ENCODE assay signal across 9 cellular contexts in genomic region chr10:17742918-17743317, GRCh38. TPM values are rescaled to one million over a fixed set of nuclear protein-coding genes. Genes with fewer than 3 reads are reported as not detected.
DNase-seq lines count a peak whose midpoint lies in the region; ATAC-seq, FAIRE-seq and TF ChIP-seq lines count a peak whose summit lies in the region.
"Had no signal": no experiment of that assay in that cellular context is flagged by ENCODE, and none has a peak within 500 bp of the region (broad histone marks: within the 10 kb centered on the region; RNA-seq: fewer than 3 reads in every experiment).

No MANE protein-coding gene starts in this region.

- H3K4me1 ChIP-seq in mucosa of descending colon (ENCODE audit: low read depth): peaks cover 5% of the 10 kb centered on the region
- H3K4me1 ChIP-seq in small intestine (ENCODE audit: control insufficient read depth in 2 of 2, insufficient read depth in 1 of 2, low read depth in 1 of 2, low read length in 1 of 2): no peaks in the 10 kb centered on the region

- no peaks in the 10 kb centered on the region for H3K27me3 Mint-ChIP-seq in activated CD4-positive, alpha-beta T cell treated with anti-CD3 and anti-CD28 coated beads, Interleukin-2, amount 10 ng/mL, durations not matched to agents 7 days and 5 days

- no peak overlapping the region for H3K27ac ChIP-seq in small intestine (ENCODE audit: low read depth in 1 of 2, low read length in 1 of 2)

- peaks cover 14% of the 10 kb centered on the region for H3K4me1 Mint-ChIP-seq in activated CD4-positive, alpha-beta T cell treated with anti-CD3 and anti-CD28 coated beads, Interleukin-2, amount 10 ng/mL, durations not matched to agents 7 days and 5 days

- no peaks in the 10 kb centered on the region for H3K27me3 ChIP-seq in small intestine (ENCODE audit: control insufficient read depth in 2 of 2, insufficient read depth in 2 of 2, low read length in 2 of 2)

- no peaks in the 10 kb centered on the region for H3K9me3 Mint-ChIP-seq in activated CD4-positive, alpha-beta T cell treated with anti-CD3 and anti-CD28 coated beads, Interleukin-2, amount 10 ng/mL, durations not matched to agents 7 days and 5 days

- no peaks in the 10 kb centered on the region for H3K9me3 ChIP-seq in mucosa of descending colon
- no peaks in the 10 kb centered on the region for H3K9me3 ChIP-seq in small intestine (ENCODE audit: control insufficient read depth, low read depth)

- no peak overlapping the region for H3K27ac Mint-ChIP-seq in activated CD4-positive, alpha-beta T cell treated with anti-CD3 and anti-CD28 coated beads, Interleukin-2, amount 10 ng/mL, durations not matched to agents 7 days and 5 days

- FAIRE-seq in small intestine (lab: Jason Lieb, UNC): no peak
- FAIRE-seq: A204.1 had no signal

- intact Hi-C loops in mucosa of descending colon (cut with DNase I, micrococcal nuclease): loop anchor here in 1 of 2 donors (10.0 kb wide), 1 partner anchor 138 kb away; no protein-coding TSS in a partner anchor

- 36 to 48% (median 43%) methylated on average over 14 of the region's 14 CpGs for WGBS in small intestine, 3 donors

- CTCF ChIA-PET in activated CD4-positive, alpha-beta T cell treated with anti-CD3 and anti-CD28 coated beads, Interleukin-2, amount 10 ng/mL, durations not matched to agents 7 days and 5 days (lab: Charles Lee): interaction anchor here (0.7 to 1.3 kb wide), 3 partner anchors 9 to 135 kb away, joined by 3 to 6 read pairs (median 3); no protein-coding TSS in a partner anchor

- DNase-seq in DMS 273 (lab: John Stamatoyannopoulos, UW; ENCODE audit: unreplicated experiment): peak; percentile 57
- DNase-seq in DMS 273 treated with DMSO at 0.1 percent for 48 hours (lab: John Stamatoyannopoulos, UW): no peak
- DNase-seq in LNCaP clone FGC (ENCODE audit: low read depth): no peak
- peak; percentile 73 for DNase-seq in activated CD4-positive, alpha-beta T cell treated with anti-CD3 and anti-CD28 coated beads, Interleukin-2, amount 10 ng/mL, durations not matched to agents 7 days and 5 days
- DNase-seq in ecto neural progenitor cell (ENCODE audit: low spot score): peak; percentile 61
- peak in 2 of 3 donors; percentile 66 to 80 for DNase-seq in mucosa of descending colon
- peak; percentile 27 to 63 for DNase-seq in stimulated activated CD8-positive, alpha-beta memory T cell treated with anti-CD3 and anti-CD28 coated beads, Interleukin-4, amount 100 ng/mL, for 4 hours (ENCODE audit: low read depth in 2 of 2, low spot score in 1 of 2)
- DNase-seq in small intestine: no peak

- POLR2A ChIA-PET in activated CD4-positive, alpha-beta T cell treated with anti-CD3 and anti-CD28 coated beads, Interleukin-2, amount 10 ng/mL, durations not matched to agents 7 days and 5 days (lab: Charles Lee): no interaction called here

- H3K36me3 ChIP-seq in mucosa of descending colon (ENCODE audit: low read depth): no peaks in the 10 kb centered on the region
- no peaks in the 10 kb centered on the region for H3K36me3 ChIP-seq in small intestine (ENCODE audit: control insufficient read depth in 2 of 2, insufficient read depth in 2 of 2, low read length in 2 of 2)

- ATAC-seq in mucosa of descending colon: peak; percentile 61

- H3K36me3 Mint-ChIP-seq in activated CD4-positive, alpha-beta T cell treated with anti-CD3 and anti-CD28 coated beads, Interleukin-2, amount 10 ng/mL, durations not matched to agents 7 days and 5 days (ENCODE audit: low read depth): no peaks in the 10 kb centered on the region

- H3K4me3 Mint-ChIP-seq in activated CD4-positive, alpha-beta T cell treated with anti-CD3 and anti-CD28 coated beads, Interleukin-2, amount 10 ng/mL, durations not matched to agents 7 days and 5 days: no peak overlapping the region

- TF ChIP-seq CTCF in LNCaP clone FGC (IDR thresholded peaks at IDR 0.05; ENCODE audit: control insufficient read depth, extremely low read depth, insufficient read depth): peak; percentile 66
- peak; percentile 80 for TF ChIP-seq CTCF in mucosa of descending colon (IDR thresholded peaks at IDR 0.05)

- no peak overlapping the region for H3K4me3 ChIP-seq in LNCaP clone FGC (ENCODE audit: low read depth, low read length)
- no peak overlapping the region for H3K4me3 ChIP-seq in mucosa of descending colon
- H3K4me3 ChIP-seq in small intestine (ENCODE audit: low read depth in 1 of 2, low read length in 2 of 2): no peak overlapping the region

RNA-seq across cellular contexts. Expression of gene TMEM236, which starts 9.1 kb away (rescaled TPM):
- under 1 TPM in 1 of 2 experiments, not detected in 1; 0.04 TPM for total RNA-seq in activated CD4-positive, alpha-beta T cell treated with anti-CD3 and anti-CD28 coated beads, Interleukin-2, amount 10 ng/mL, durations not matched to agents 7 days and 5 days
- total RNA-seq in mucosa of descending colon: 10 to 100 TPM; 37.8 to 80.8 (median 59.9) TPM
- 10 to 100 TPM in 1 of 3 donors, 1 to 10 TPM in 2; 5.9 to 16.8 (median 8.1) TPM for polyA plus RNA-seq in small intestine

Comparison
In these comparisons a context has a peak if more than half of its experiments do, and no peak if none do; other contexts are left out.
1. DNase-seq: peak in DMS 273 (single experiment), activated CD4-positive, alpha-beta T cell treated with anti-CD3 and anti-CD28 coated beads, Interleukin-2, amount 10 ng/mL, durations not matched to agents 7 days and 5 days (single experiment), ecto neural progenitor cell (single experiment), mucosa of descending colon (2 of 3) and stimulated activated CD8-positive, alpha-beta memory T cell treated with anti-CD3 and anti-CD28 coated beads, Interleukin-4, amount 100 ng/mL, for 4 hours (2 of 2); none in DMS 273 treated with DMSO at 0.1 percent for 48 hours (single experiment), LNCaP clone FGC (single experiment) and small intestine (single experiment).
2. RNA of gene TMEM236, which starts 9.1 kb away (total RNA-seq): 37.8 to 80.8 TPM in mucosa of descending colon; 0.04 TPM in activated CD4-positive, alpha-beta T cell treated with anti-CD3 and anti-CD28 coated beads, Interleukin-2, amount 10 ng/mL, durations not matched to agents 7 days and 5 days; every median in the first group is over 10 times any median in the second.